1 cellular context compared by ENCODE assay signal in the genomic region with DNA sequence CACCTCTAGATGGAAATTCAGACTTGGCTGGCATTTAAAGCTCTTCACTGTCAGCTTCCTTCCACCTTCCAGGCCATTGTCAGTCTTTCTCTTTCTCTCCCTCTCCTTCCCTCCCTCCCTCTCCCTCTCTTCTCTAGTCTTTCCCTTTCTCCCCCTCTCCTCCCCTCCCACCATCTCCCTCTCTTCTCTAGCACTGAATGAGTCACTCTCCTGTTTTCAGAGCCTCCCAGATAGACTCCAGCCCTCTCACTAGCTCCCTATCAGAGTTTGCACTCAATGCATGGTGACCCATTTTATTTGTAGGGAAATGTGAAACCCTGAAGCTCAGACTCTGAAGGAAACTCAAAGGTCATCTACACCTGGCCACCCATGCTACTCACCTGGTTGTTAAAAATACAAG.
A peak's percentile ranks its signal among the peaks of the same experiment; 100 is the strongest.
TF ChIP-seq lines count a peak whose summit lies in the region.

No MANE protein-coding gene starts in this region.

TF ChIP-seq in K562, 482 proteins besides CTCF, POLR2A, EP300 and RAD21 (continued from another document):
- TF ChIP-seq GTF2A2 (tag; IDR thresholded peaks at IDR 0.05) (no peak), TEAD4 (IDR thresholded peaks at IDR 0.05; ENCODE audit: low read length) (peak; percentile 31), TEAD4 (CRISPR knock-in tag; IDR thresholded peaks at IDR 0.05; ENCODE audit: borderline replicate concordance) (no peak), ZNF3 (CRISPR knock-in tag; IDR thresholded peaks at IDR 0.05) (peak; percentile 76; the same call in 1 of the 2 replicates), CUX1 (CRISPR knock-in tag; IDR thresholded peaks at IDR 0.05) (no peak), TARDBP (IDR thresholded peaks at IDR 0.05) (no peak), TSC22D4 (tag; IDR thresholded peaks at IDR 0.05) (no peak), FOXA3 (CRISPR knock-in tag; conservative IDR thresholded peaks at IDR 0.05 in 1 of 2, IDR thresholded peaks at IDR 0.05 in 1 of 2) (no peak), MGA (IDR thresholded peaks at IDR 0.05) (no peak), HMG20A (CRISPR knock-in tag; conservative IDR thresholded peaks at IDR 0.05) (no peak), ARID3A (IDR thresholded peaks at IDR 0.05; ENCODE audit: borderline replicate concordance, low read depth, low read length) (peak; percentile 55; the same call in 1 of the 2 replicates), NEUROD1 (IDR thresholded peaks at IDR 0.05; ENCODE audit: borderline replicate concordance, low read depth, low read length, partially characterized antibody) (peak; percentile 54), CAMTA2 (CRISPR knock-in tag; conservative IDR thresholded peaks at IDR 0.05) (no peak)
